Comparison of ENCODE assay signal across 1 cellular context in genomic region chr22:30113494-30113893, GRCh38.
TF ChIP-seq lines count a peak whose summit lies in the region.

No MANE protein-coding gene starts in this region.

TF ChIP-seq in A549, 52 proteins besides CTCF, POLR2A, EP300 and RAD21:
- no peak for TF ChIP-seq ELK1 (IDR thresholded peaks at IDR 0.05; ENCODE audit: low read depth, low read length)
- no peak for TF ChIP-seq CHD2 (IDR thresholded peaks at IDR 0.05; ENCODE audit: low read length, partially characterized antibody)
- no peak for TF ChIP-seq POLR2AphosphoS2 (conservative IDR thresholded peaks at IDR 0.05; ENCODE audit: low read length)
